Comparison of ENCODE assay signal across 28 cellular contexts in the genomic region with DNA sequence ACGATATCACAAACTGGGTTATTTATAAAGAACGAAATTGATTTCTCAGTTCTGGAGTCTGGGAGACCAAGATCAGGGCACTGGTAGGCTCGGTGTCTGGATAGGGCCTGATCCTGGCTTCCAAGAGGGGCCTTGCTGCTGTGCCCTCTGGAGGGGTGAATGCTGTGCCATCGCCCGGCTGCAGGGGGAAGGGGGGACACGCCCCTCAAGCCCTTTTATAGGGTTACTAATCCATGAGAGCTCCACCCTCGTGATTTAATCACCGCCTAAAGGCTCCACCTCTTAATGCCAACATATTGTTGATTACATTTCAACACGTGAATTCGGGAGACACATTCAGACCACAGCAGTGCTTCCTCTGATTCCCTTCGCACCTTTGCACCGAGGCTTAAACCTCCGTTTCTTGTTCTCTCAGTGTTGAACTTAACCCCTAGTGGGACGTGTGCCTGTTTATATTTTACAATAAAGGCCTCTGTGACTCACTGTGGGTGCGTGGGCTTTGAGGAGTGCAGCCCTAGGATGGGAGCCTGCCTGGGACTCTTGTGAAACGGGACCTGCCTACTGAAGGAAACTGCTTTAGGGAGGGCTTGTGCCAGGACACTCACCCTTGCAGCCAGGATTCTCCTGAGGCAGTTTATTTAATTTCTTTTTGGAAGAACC. TPM values are rescaled to one million over a fixed set of nuclear protein-coding genes. Genes with fewer than 3 reads are reported as not detected.
DNase-seq lines count a peak whose midpoint lies in the region; ATAC-seq and TF ChIP-seq lines count a peak whose summit lies in the region.
"Had no signal": no experiment of that assay in that cellular context is flagged by ENCODE, and none has a peak within 500 bp of the region (broad histone marks: within the 10 kb centered on the region; RNA-seq: fewer than 3 reads in every experiment).

No MANE protein-coding gene starts in this region.

- H3K79me2 ChIP-seq in PC-3 (ENCODE audit: low read length) (no peaks in the 10 kb centered on the region), fibroblast of lung (ENCODE audit: control insufficient read depth, insufficient read depth, low read length) (no peaks in the 10 kb centered on the region)

- H3K9ac ChIP-seq in PC-3 (ENCODE audit: low read length), result no peak overlapping the region
- no peak overlapping the region for H3K9ac ChIP-seq in fibroblast of lung (ENCODE audit: insufficient read depth, low read length)

- H3K4me2 ChIP-seq in PC-3 (ENCODE audit: low read length) (no peak overlapping the region), fibroblast of lung (ENCODE audit: extremely low read depth, insufficient read depth, low read length) (no peak overlapping the region)

- CTCF ChIA-PET in PC-3 (lab: Charles Lee), result no interaction called here

- H3K4me1 ChIP-seq in PC-3 (ENCODE audit: insufficient read depth, low read length), result 0 out of 2 replicates have a peak, but pooled peaks cover 4% of the 10 kb centered on the region
- H3K4me1 ChIP-seq in fibroblast of lung (ENCODE audit: control insufficient read depth, extremely low read depth, insufficient read depth, low read length), result no peaks in the 10 kb centered on the region
- H3K4me1 ChIP-seq: Peyer's patch had no signal

- H2AFZ ChIP-seq in PC-3 (ENCODE audit: low read length) (0 out of 2 replicates have a peak overlapping the region, but pooled peaks have one; percentile 38), fibroblast of lung (ENCODE audit: low read length) (no peak overlapping the region)

- no peaks in the 10 kb centered on the region for H3K27me3 ChIP-seq in PC-3 (ENCODE audit: low read length)
- no peaks in the 10 kb centered on the region for H3K27me3 ChIP-seq in fibroblast of lung (ENCODE audit: control insufficient read depth, insufficient read depth, low read length)
- H3K27me3 ChIP-seq: Peyer's patch, upper lobe of left lung had no signal

- intact Hi-C loops in PC-3 (cut with micrococcal nuclease), result no loop called here

- H3K27ac ChIP-seq in PC-3 (ENCODE audit: low read length) (no peak overlapping the region), fibroblast of lung (ENCODE audit: insufficient read depth, low read length) (no peak overlapping the region)
- H3K27ac ChIP-seq: Peyer's patch, upper lobe of left lung had no signal

- H3K9me3 ChIP-seq in PC-3 (ENCODE audit: low read length), result no peaks in the 10 kb centered on the region
- no peaks in the 10 kb centered on the region for H3K9me3 ChIP-seq in fibroblast of lung (ENCODE audit: control insufficient read depth, insufficient read depth, low read depth, low read length)
- H3K9me3 ChIP-seq: Peyer's patch, upper lobe of left lung had no signal

- no peaks in the 10 kb centered on the region for H3F3A ChIP-seq in PC-3 (ENCODE audit: low read length, unreplicated experiment)

- TF ChIP-seq CTCF in PC-3 (conservative IDR thresholded peaks at IDR 0.05; ENCODE audit: low read depth, low read length) (no peak), fibroblast of lung (conservative IDR thresholded peaks at IDR 0.05 in 1 of 2, IDR thresholded peaks at IDR 0.05 in 1 of 2; ENCODE audit: low read depth in 1 of 2, low read length in 2 of 2) (no peak)

- DNase-seq in ELR (ENCODE audit: low read depth) (peak; percentile 6), PC-3 (no peak), fibroblast of lung (ENCODE audit: low read depth in 2 of 2) (peak; percentile 35 to 71), renal cortical epithelial cell (ENCODE audit: low read depth) (peak; percentile 51), GM19240 (ENCODE audit: insufficient read length, low spot score) (no peak)
- DNase-seq: activated CD8-positive, alpha-beta memory T cell treated with anti-CD3 and anti-CD28 coated beads, Interleukin-2, amount 50 U/mL, for 48 hours; activated CD8-positive, alpha-beta T cell treated with anti-CD3 and anti-CD28 coated beads for 36 hours; activated naive CD4-positive, alpha-beta T cell treated with anti-CD3 and anti-CD28 coated beads, Interleukin-2, amount 50 U/mL, for 16 hours; amygdala; effector CD8-positive, alpha-beta T cell; GF-D8; Karpas-422; left ventricle myocardium superior; MV-4-11; naive thymus-derived CD4-positive, alpha-beta T cell; NCI-H1436 treated with DMSO at 0.1 percent for 48 hours; NCI-H2107; NCI-H345; NCI-H69; occipital lobe; Peyer's patch; SHP77 had no signal

- no TSS peak for BruUV-seq in PC-3 (replicated peaks; lab: Mats Ljungman, UMichigan)

- ATAC-seq in PC-3 (peak; percentile 18; the same call in 1 of the 2 replicates), HG02885 (IDR thresholded peaks at IDR 0.05; ENCODE audit: poor library complexity, unreplicated experiment) (no peak), SK-N-SH treated with all-trans-retinoic acid at 6 μM for 48 hours (no peak), HG02852 (IDR thresholded peaks at IDR 0.05; ENCODE audit: unreplicated experiment) (no peak)
- ATAC-seq: activated CD8-positive, alpha-beta T cell treated with anti-CD3 and anti-CD28 coated beads for 36 hours; HepG2; left ventricle myocardium superior; naive thymus-derived CD4-positive, alpha-beta T cell; stimulated activated memory B cell treated with anti-CD40 and anti-IgM and Interleukin-4, amounts not matched to agents 10 μg/mL and 1 μg/mL and 100 μg/mL, for 72 hours had no signal

- H4K20me1 ChIP-seq in PC-3 (ENCODE audit: low read length) (no peaks in the 10 kb centered on the region), fibroblast of lung (ENCODE audit: control insufficient read depth, extremely low read depth, insufficient read depth, low read length) (no peaks in the 10 kb centered on the region)

- no peak overlapping the region for H3K4me3 ChIP-seq in PC-3 (ENCODE audit: low read length)
- H3K4me3 ChIP-seq in fibroblast of lung (replicated peaks in 1 of 4; ENCODE audit: control extremely low read depth in 1 of 4, insufficient read depth in 1 of 4, low read depth in 3 of 4, low read length in 4 of 4), result no peak overlapping the region
- H3K4me3 ChIP-seq: Peyer's patch, upper lobe of left lung had no signal

- no peaks in the 10 kb centered on the region for H3K36me3 ChIP-seq in PC-3 (ENCODE audit: low read depth, low read length)
- no peaks in the 10 kb centered on the region for H3K36me3 ChIP-seq in fibroblast of lung (ENCODE audit: control insufficient read depth, insufficient read depth, low read length)
- H3K36me3 ChIP-seq: Peyer's patch, upper lobe of left lung had no signal

- POLR2A ChIA-PET in PC-3 (lab: Charles Lee; ENCODE audit: unreplicated experiment), result no interaction called here

- no peaks in the 10 kb centered on the region for H3K9me2 ChIP-seq in PC-3 (replicated peaks; ENCODE audit: low read length)

TF ChIP-seq in SK-N-SH treated with all-trans-retinoic acid at 6 μM for 48 hours, 23 proteins besides CTCF, POLR2A, EP300 and RAD21:
- TF ChIP-seq, protein P1, sequence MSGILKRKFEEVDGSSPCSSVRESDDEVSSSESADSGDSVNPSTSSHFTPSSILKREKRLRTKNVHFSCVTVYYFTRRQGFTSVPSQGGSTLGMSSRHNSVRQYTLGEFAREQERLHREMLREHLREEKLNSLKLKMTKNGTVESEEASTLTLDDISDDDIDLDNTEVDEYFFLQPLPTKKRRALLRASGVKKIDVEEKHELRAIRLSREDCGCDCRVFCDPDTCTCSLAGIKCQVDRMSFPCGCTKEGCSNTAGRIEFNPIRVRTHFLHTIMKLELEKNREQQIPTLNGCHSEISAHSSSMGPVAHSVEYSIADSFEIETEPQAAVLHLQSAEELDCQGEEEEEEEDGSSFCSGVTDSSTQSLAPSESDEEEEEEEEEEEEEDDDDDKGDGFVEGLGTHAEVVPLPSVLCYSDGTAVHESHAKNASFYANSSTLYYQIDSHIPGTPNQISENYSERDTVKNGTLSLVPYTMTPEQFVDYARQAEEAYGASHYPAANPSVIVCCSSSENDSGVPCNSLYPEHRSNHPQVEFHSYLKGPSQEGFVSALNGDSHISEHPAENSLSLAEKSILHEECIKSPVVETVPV (CRISPR knock-in tag; IDR thresholded peaks at IDR 0.05), result no peak
- no peak for TF ChIP-seq ARNTL (CRISPR knock-in tag; IDR thresholded peaks at IDR 0.05; ENCODE audit: borderline replicate concordance, low read depth)
- no peak for TF ChIP-seq SNAI2 (CRISPR knock-in tag; IDR thresholded peaks at IDR 0.05)
- TF ChIP-seq ZNF8 (CRISPR knock-in tag; IDR thresholded peaks at IDR 0.05), result no peak
- no peak for TF ChIP-seq RARB (CRISPR knock-in tag; IDR thresholded peaks at IDR 0.05)
- TF ChIP-seq, protein P2, sequence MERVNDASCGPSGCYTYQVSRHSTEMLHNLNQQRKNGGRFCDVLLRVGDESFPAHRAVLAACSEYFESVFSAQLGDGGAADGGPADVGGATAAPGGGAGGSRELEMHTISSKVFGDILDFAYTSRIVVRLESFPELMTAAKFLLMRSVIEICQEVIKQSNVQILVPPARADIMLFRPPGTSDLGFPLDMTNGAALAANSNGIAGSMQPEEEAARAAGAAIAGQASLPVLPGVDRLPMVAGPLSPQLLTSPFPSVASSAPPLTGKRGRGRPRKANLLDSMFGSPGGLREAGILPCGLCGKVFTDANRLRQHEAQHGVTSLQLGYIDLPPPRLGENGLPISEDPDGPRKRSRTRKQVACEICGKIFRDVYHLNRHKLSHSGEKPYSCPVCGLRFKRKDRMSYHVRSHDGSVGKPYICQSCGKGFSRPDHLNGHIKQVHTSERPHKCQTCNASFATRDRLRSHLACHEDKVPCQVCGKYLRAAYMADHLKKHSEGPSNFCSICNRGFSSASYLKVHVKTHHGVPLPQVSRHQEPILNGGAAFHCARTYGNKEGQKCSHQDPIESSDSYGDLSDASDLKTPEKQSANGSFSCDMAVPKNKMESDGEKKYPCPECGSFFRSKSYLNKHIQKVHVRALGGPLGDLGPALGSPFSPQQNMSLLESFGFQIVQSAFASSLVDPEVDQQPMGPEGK (CRISPR knock-in tag; IDR thresholded peaks at IDR 0.05; ENCODE audit: borderline replicate concordance), result no peak
- TF ChIP-seq ZNF70 (CRISPR knock-in tag; IDR thresholded peaks at IDR 0.05), result no peak
- TF ChIP-seq TOX (CRISPR knock-in tag; IDR thresholded peaks at IDR 0.05; ENCODE audit: borderline replicate concordance), result no peak
- TF ChIP-seq CSDC2 (CRISPR knock-in tag; IDR thresholded peaks at IDR 0.05), result no peak
- no peak for TF ChIP-seq PPARA (CRISPR knock-in tag; IDR thresholded peaks at IDR 0.05; ENCODE audit: borderline replicate concordance)
- no peak for TF ChIP-seq ZFP3 (CRISPR knock-in tag; IDR thresholded peaks at IDR 0.05)

RNA-seq across cellular contexts. Expression of a gene that starts 52.4 kb away (rescaled TPM):
- total RNA-seq in PC-3 (2014; rRNA removed) (43.0 and 52.6 TPM in 2 replicates), fibroblast of lung (11.6 and 12.8 TPM in 2 replicates), renal cortical epithelial cell (7.3 and 27.4 TPM in 2 replicates)
- 10.1 and 24.6 TPM in 2 replicates for polyA plus RNA-seq in fibroblast of lung
- 4.7 and 11.8 TPM in 2 replicates for polyA plus RNA-seq in fibroblast of lung (2012)
- polyA minus RNA-seq in fibroblast of lung (ENCODE audit: low replicate concordance), result 7.5 and 13.5 TPM in 2 replicates

Comparison
In these comparisons a context has a peak if more than half of its experiments do, and no peak if none do; other contexts are left out.
1. DNase-seq: peak in ELR (single experiment), fibroblast of lung (2 of 2) and renal cortical epithelial cell (single experiment); none in PC-3 (single experiment) and GM19240 (single experiment).